8 cellular contexts compared by ENCODE assay signal in the genomic region with DNA sequence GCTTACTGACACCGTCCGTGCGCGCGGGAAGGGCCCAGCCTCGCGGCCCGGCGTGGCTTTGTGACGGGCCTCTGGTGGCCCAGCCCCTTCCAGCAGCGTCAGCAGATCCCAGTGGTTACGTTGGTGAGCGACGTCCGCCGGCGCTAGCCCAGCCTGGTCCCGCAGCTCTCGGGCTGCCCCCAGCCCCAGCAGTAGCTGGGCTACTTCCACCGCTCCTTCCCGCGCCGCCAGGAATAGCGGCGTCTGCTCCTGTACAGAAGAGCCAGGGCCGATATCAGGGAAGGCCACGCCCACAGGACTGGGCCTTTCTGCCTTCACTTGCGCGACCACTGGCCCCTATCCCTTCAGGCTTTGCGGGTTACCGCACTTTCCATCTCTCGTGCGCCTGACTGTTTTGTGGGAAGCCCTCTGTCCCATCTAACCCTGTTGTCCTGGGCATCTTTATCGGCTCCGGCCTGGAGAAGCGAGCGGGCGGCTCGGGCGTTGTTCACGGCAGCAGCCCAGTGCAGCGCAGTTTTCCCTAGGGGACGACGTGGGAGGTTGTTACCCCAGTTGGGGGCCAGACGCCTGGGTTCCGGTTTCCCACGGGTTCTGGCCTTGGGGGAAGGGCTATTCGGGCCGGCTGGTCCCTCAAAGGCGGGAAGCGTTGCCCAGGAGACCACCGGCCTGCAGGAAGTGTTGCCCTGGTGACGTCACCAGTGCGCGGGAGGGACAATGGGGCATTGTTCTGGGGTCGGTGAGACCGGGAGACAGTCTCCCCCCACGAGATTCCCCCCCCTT. TPM values are rescaled to one million over a fixed set of nuclear protein-coding genes. Genes with fewer than 3 reads are reported as not detected.
DNase-seq lines count a peak whose midpoint lies in the region; ATAC-seq and TF ChIP-seq lines count a peak whose summit lies in the region.

No MANE protein-coding gene starts in this region.

- peak overlapping the region; percentile 63 for H3K4ac ChIP-seq in mesendoderm (ENCODE audit: low read depth, low read length)

- no peaks in the 10 kb centered on the region for H4K20me1 ChIP-seq in BLaER1 treated with 17β-estradiol and CSF1 and Interleukin-3, amounts not matched to agents 10 nM and 100 nM

- H3K9me3 Mint-ChIP-seq in activated CD4-positive, alpha-beta memory T cell treated with anti-CD3 and anti-CD28 coated beads for 36 hours = no peaks in the 10 kb centered on the region
- no peaks in the 10 kb centered on the region for H3K9me3 Mint-ChIP-seq in endothelial cell (ENCODE audit: unreplicated experiment)

- intact Hi-C loops in activated CD4-positive, alpha-beta memory T cell treated with anti-CD3 and anti-CD28 coated beads for 36 hours (cut with micrococcal nuclease) = loop anchor here (1.0 to 10.0 kb wide), 8 partner anchors 18 to 1219 kb away; partner anchors contain the start of genes ATF6B, CUTA, HSPA1B and LTA

- H3K23ac ChIP-seq in mesendoderm (ENCODE audit: low read length) = peak overlapping the region; percentile 11

- DNase-seq in NCI-H524 (lab: John Stamatoyannopoulos, UW) (peak; percentile 84 to 85), endothelial cell (ENCODE audit: low spot score) (peak; percentile 90), mesendoderm (peak; percentile 94)
- DNase-seq in activated CD4-positive, alpha-beta memory T cell treated with anti-CD3 and anti-CD28 coated beads for 36 hours = peak; percentile 80
- peak; percentile 63 for DNase-seq in stimulated activated CD8-positive, alpha-beta memory T cell treated with anti-CD3 and anti-CD28 coated beads, Interleukin-4, amount 100 ng/mL, for 24 hours (ENCODE audit: low read depth)

- H2BK5ac ChIP-seq in mesendoderm (ENCODE audit: low read length) = peak overlapping the region; percentile 94

- peak overlapping the region; percentile 52 for H3K18ac ChIP-seq in mesendoderm (ENCODE audit: low read length)

- POLR2A ChIA-PET in activated CD4-positive, alpha-beta memory T cell treated with anti-CD3 and anti-CD28 coated beads for 36 hours (lab: Charles Lee) = interaction anchor here (0.6 to 1.7 kb wide), 8 partner anchors 17 to 537 kb away, joined by 3 to 16 read pairs (median 4); partner anchors contain the start of genes AGPAT1, ATF6B and FKBPL

- CTCF ChIA-PET in activated CD4-positive, alpha-beta memory T cell treated with anti-CD3 and anti-CD28 coated beads for 36 hours (lab: Charles Lee) = interaction anchor here (0.6 to 2.5 kb wide), 20 partner anchors 10 to 1140 kb away, joined by 3 to 21 read pairs (median 4); partner anchors contain the start of genes AGPAT1, ATF6B, FKBPL and HLA-DMA

- no peaks in the 10 kb centered on the region for H3K27me3 Mint-ChIP-seq in activated CD4-positive, alpha-beta memory T cell treated with anti-CD3 and anti-CD28 coated beads for 36 hours
- peaks cover 11% of the 10 kb centered on the region for H3K27me3 Mint-ChIP-seq in endothelial cell (ENCODE audit: unreplicated experiment)

- peak overlapping the region; percentile 69 to 87 (median 78) for H3K4me3 ChIP-seq in BLaER1 treated with 17β-estradiol and CSF1 and Interleukin-3, amounts not matched to agents 10 nM and 100 nM
- peak overlapping the region; percentile 54 for H3K4me3 ChIP-seq in mesendoderm (ENCODE audit: low read length)

- no peak overlapping the region for H2BK120ac ChIP-seq in mesendoderm (ENCODE audit: low read depth, low read length)

- TF ChIP-seq CTCF in endothelial cell (IDR thresholded peaks at IDR 0.05; ENCODE audit: unreplicated experiment) = peak; percentile 44

- peaks cover 42 to 55% (median 52%) of the 10 kb centered on the region in 10 experiments for H3K4me1 ChIP-seq in BLaER1 treated with 17β-estradiol and CSF1 and Interleukin-3, amounts not matched to agents 10 nM and 100 nM
- H3K4me1 ChIP-seq in mesendoderm (ENCODE audit: control insufficient read depth, low read depth, low read length) = peaks cover 19% of the 10 kb centered on the region

- 0 out of 22 replicates have a peak, but pooled peaks cover 0 to 3% (median 0%) of the 10 kb centered on the region in 11 experiments for H3K36me3 ChIP-seq in BLaER1 treated with 17β-estradiol and CSF1 and Interleukin-3, amounts not matched to agents 10 nM and 100 nM
- H3K36me3 ChIP-seq in mesendoderm (ENCODE audit: control insufficient read depth, insufficient read depth, low read length) = no peaks in the 10 kb centered on the region

- H3K27ac Mint-ChIP-seq in activated CD4-positive, alpha-beta memory T cell treated with anti-CD3 and anti-CD28 coated beads for 36 hours = peak overlapping the region; percentile 98
- H3K27ac Mint-ChIP-seq in endothelial cell (ENCODE audit: unreplicated experiment) = peak overlapping the region; percentile 100

- H3K9ac ChIP-seq in BLaER1 treated with 17β-estradiol and CSF1 and Interleukin-3, amounts not matched to agents 10 nM and 100 nM = peak overlapping the region; percentile 87 to 97 (median 92)
- peak overlapping the region; percentile 99 for H3K9ac ChIP-seq in mesendoderm (ENCODE audit: low read length)

- peak overlapping the region; percentile 89 for H3K56ac ChIP-seq in mesendoderm (ENCODE audit: low read length)

- H3K79me2 ChIP-seq in mesendoderm (ENCODE audit: control insufficient read depth, insufficient read depth, low read length) = no peaks in the 10 kb centered on the region

- H3K9me3 ChIP-seq in BLaER1 treated with 17β-estradiol and CSF1 and Interleukin-3, amounts not matched to agents 10 nM and 100 nM (replicated peaks in 1 of 11) = no peaks in the 10 kb centered on the region

- peak overlapping the region; percentile 91 to 99 (median 97) for H3K27ac ChIP-seq in BLaER1 treated with 17β-estradiol and CSF1 and Interleukin-3, amounts not matched to agents 10 nM and 100 nM
- peak overlapping the region; percentile 95 for H3K27ac ChIP-seq in mesendoderm (ENCODE audit: low read depth, low read length)

- peak overlapping the region; percentile 22 for H2AK5ac ChIP-seq in mesendoderm (ENCODE audit: low read length)

- WGBS in mesendoderm (ENCODE audit: extremely low coverage, insufficient coverage, low lambda C conversion rate) = no CpG with 5 or more reads among the region's 58 CpGs

- ATAC-seq in GM19043 (IDR thresholded peaks at IDR 0.05; ENCODE audit: low read depth, unreplicated experiment) (peak; percentile 69), HG03342 (IDR thresholded peaks at IDR 0.05; ENCODE audit: unreplicated experiment) (peak; percentile 23)

- no peaks in the 10 kb centered on the region for H3K27me3 ChIP-seq in BLaER1 treated with 17β-estradiol and CSF1 and Interleukin-3, amounts not matched to agents 10 nM and 100 nM
- H3K27me3 ChIP-seq in mesendoderm (ENCODE audit: insufficient read depth, low read length, poor library complexity) = no peaks in the 10 kb centered on the region

- H3K36me3 Mint-ChIP-seq in activated CD4-positive, alpha-beta memory T cell treated with anti-CD3 and anti-CD28 coated beads for 36 hours = peaks cover 8% of the 10 kb centered on the region
- H3K36me3 Mint-ChIP-seq in endothelial cell (ENCODE audit: low read depth, unreplicated experiment) = peaks cover 8% of the 10 kb centered on the region

- no peak overlapping the region for H4K8ac ChIP-seq in mesendoderm (ENCODE audit: low read depth, low read length)

- no peak overlapping the region for H4K5ac ChIP-seq in mesendoderm (ENCODE audit: low read length)

- peak overlapping the region; percentile 80 to 99 (median 95) for H3K4me2 ChIP-seq in BLaER1 treated with 17β-estradiol and CSF1 and Interleukin-3, amounts not matched to agents 10 nM and 100 nM
- peak overlapping the region; percentile 61 for H3K4me2 ChIP-seq in mesendoderm (ENCODE audit: low read length)

- H3K4me3 Mint-ChIP-seq in activated CD4-positive, alpha-beta memory T cell treated with anti-CD3 and anti-CD28 coated beads for 36 hours = peak overlapping the region; percentile 96
- peak overlapping the region; percentile 92 for H3K4me3 Mint-ChIP-seq in endothelial cell (ENCODE audit: unreplicated experiment)

- H3K79me1 ChIP-seq in mesendoderm (ENCODE audit: low read length) = peaks cover 2% of the 10 kb centered on the region

- no peak overlapping the region for H2BK15ac ChIP-seq in mesendoderm (replicated peaks; ENCODE audit: low read depth)

- H3K4me1 Mint-ChIP-seq in activated CD4-positive, alpha-beta memory T cell treated with anti-CD3 and anti-CD28 coated beads for 36 hours (ENCODE audit: low read depth) = peaks cover 23% of the 10 kb centered on the region
- peaks cover 54% of the 10 kb centered on the region for H3K4me1 Mint-ChIP-seq in endothelial cell (ENCODE audit: unreplicated experiment)

RNA-seq across cellular contexts. Expression of gene GPSM3, which starts 3.6 kb away (rescaled TPM):
- 100 to 1,000 TPM; 117 to 118 TPM for total RNA-seq in activated CD4-positive, alpha-beta memory T cell treated with anti-CD3 and anti-CD28 coated beads for 36 hours
- total RNA-seq in endothelial cell (ENCODE audit: unreplicated experiment) = 49.0 TPM
- polyA plus RNA-seq in mesendoderm (2013, experiment 1 of 2) = 4.2 TPM
- polyA plus RNA-seq in mesendoderm (2013, experiment 2 of 2) = 5.0 TPM

RNA-seq across cellular contexts. Expression of gene PBX2, which starts 6.1 kb away (rescaled TPM):
- 10 to 100 TPM; 63.4 to 65.9 TPM for total RNA-seq in activated CD4-positive, alpha-beta memory T cell treated with anti-CD3 and anti-CD28 coated beads for 36 hours
- total RNA-seq in endothelial cell (ENCODE audit: unreplicated experiment) = 308 TPM
- polyA plus RNA-seq in mesendoderm (2013, experiment 1 of 2) = 51.4 TPM
- polyA plus RNA-seq in mesendoderm (2013, experiment 2 of 2) = 52.0 TPM

RNA-seq across cellular contexts. Expression of gene AGER, which starts 12.0 kb away (rescaled TPM):
- 10 to 100 TPM; 16.5 to 23.5 TPM for total RNA-seq in activated CD4-positive, alpha-beta memory T cell treated with anti-CD3 and anti-CD28 coated beads for 36 hours
- 42.2 TPM for total RNA-seq in endothelial cell (ENCODE audit: unreplicated experiment)
- 5.7 TPM for polyA plus RNA-seq in mesendoderm (2013, experiment 1 of 2)
- polyA plus RNA-seq in mesendoderm (2013, experiment 2 of 2) = 5.3 TPM

RNA-seq across cellular contexts. Expression of gene RNF5, which starts 17.9 kb away (rescaled TPM):
- total RNA-seq in activated CD4-positive, alpha-beta memory T cell treated with anti-CD3 and anti-CD28 coated beads for 36 hours = 10 to 100 TPM; 60.8 to 63.8 TPM
- total RNA-seq in endothelial cell (ENCODE audit: unreplicated experiment) = 44.4 TPM
- polyA plus RNA-seq in mesendoderm (2013, experiment 1 of 2) = 90.3 TPM
- 86.3 TPM for polyA plus RNA-seq in mesendoderm (2013, experiment 2 of 2)

RNA-seq across cellular contexts. Expression of gene AGPAT1, which starts 20.2 kb away (rescaled TPM):
- 10 to 100 TPM; 34.0 to 34.8 TPM for total RNA-seq in activated CD4-positive, alpha-beta memory T cell treated with anti-CD3 and anti-CD28 coated beads for 36 hours
- total RNA-seq in endothelial cell (ENCODE audit: unreplicated experiment) = 93.3 TPM
- polyA plus RNA-seq in mesendoderm (2013, experiment 1 of 2) = 55.5 TPM
- 53.7 TPM for polyA plus RNA-seq in mesendoderm (2013, experiment 2 of 2)

Comparison
In these comparisons a context has a peak if more than half of its experiments do, and no peak if none do; other contexts are left out.
1. Peak in every context shown above with its lines: DNase-seq, ATAC-seq, H3K4me3 ChIP-seq and H3K27ac ChIP-seq.